ENCODE assay signal across 1 cellular context in the genomic region with DNA sequence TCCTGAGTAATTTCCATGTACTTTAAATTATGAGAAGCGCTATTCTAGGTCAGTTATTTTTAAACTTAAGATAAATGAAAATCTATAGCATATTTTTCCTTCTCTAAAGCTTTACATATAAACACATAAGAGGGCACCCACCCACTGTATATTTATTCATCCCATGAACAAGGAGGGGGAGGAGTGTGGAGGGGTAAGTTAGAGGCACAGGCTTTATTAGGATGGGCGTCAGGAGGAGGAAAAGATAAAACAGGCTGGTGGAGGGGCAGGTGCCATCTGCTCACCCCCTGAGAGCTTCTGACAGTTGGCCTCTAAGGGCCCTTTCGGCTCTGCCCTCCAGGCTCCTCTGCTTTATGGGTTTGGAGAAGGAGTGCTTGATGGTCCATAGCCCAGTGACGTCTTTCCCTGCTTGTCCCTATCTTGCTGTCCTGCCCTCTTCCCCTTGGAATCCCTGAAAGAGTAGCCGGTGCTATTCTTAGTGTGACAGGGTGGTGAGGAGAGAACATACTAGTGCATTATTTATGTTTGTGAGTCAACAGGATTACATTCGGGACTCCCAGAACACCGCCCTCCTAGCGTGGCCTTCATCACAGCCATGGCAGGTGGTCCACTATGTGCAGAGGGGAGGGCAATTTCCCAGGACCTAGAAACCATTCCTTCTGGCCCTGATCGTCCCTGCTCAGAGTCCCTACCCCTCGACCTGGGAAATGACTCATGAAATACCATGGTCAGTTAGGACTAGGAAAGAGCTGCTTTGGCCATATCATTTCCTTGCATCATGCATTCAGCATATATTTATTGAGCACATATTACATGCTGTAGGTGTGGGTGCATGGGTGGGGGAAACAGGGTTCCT.
A peak's percentile ranks its signal among the peaks of the same experiment; 100 is the strongest.
TF ChIP-seq lines count a peak whose summit lies in the region.

No MANE protein-coding gene starts in this region.

TF ChIP-seq in endothelial cell of umbilical vein, 7 proteins besides CTCF, POLR2A, EP300 and RAD21:
- TF ChIP-seq GATA2 (IDR thresholded peaks at IDR 0.05; ENCODE audit: insufficient read depth, insufficient read length, low read depth, low read length), result peak; percentile 36
- TF ChIP-seq FOS (IDR thresholded peaks at IDR 0.05; ENCODE audit: borderline replicate concordance, insufficient read depth, low read length), result peak; percentile 70
- TF ChIP-seq EZH2 (IDR thresholded peaks at IDR 0.05; ENCODE audit: borderline replicate concordance, low read depth, low read length, severe bottlenecking), result no peak
- no peak for TF ChIP-seq MYC (IDR thresholded peaks at IDR 0.05; ENCODE audit: low read depth, low read length)
- peak; percentile 57 for TF ChIP-seq JUN (IDR thresholded peaks at IDR 0.05; ENCODE audit: borderline replicate concordance, insufficient read depth, insufficient read length, low read depth)
